In genomic region chr16:29790183-29790948, GRCh38 we compare ENCODE assay signal across 1 cellular context.
TF ChIP-seq lines count a peak whose summit lies in the region.

KIF22 (plus strand) TSS chr16:29790751; CDS start chr16:29790760, 9 bp downstream.

TF ChIP-seq in K562, 482 proteins besides CTCF, POLR2A, EP300 and RAD21 (continued from another document and continues in another):
- TF ChIP-seq THRA (IDR thresholded peaks at IDR 0.05) (no peak), ARNT (IDR thresholded peaks at IDR 0.05) (no peak), ZNF23 (CRISPR knock-in tag; IDR thresholded peaks at IDR 0.05) (no peak), NFE2 (IDR thresholded peaks at IDR 0.05; ENCODE audit: low read depth) (no peak), ZNF175 (CRISPR knock-in tag; IDR thresholded peaks at IDR 0.05; ENCODE audit: low read depth) (no peak), ZNF583 (CRISPR knock-in tag; IDR thresholded peaks at IDR 0.05) (0 out of 2 replicates have a peak, but pooled peaks have one; percentile 30), RB1 (IDR thresholded peaks at IDR 0.05; ENCODE audit: low read depth) (peak; percentile 79; the same call in 1 of the 2 replicates), EWSR1 (IDR thresholded peaks at IDR 0.05; ENCODE audit: borderline replicate concordance, low read depth, partially characterized antibody) (no peak), ZNF764 (CRISPR knock-in tag; IDR thresholded peaks at IDR 0.05; ENCODE audit: low read depth) (no peak), ILF3 (IDR thresholded peaks at IDR 0.05; ENCODE audit: borderline replicate concordance) (no peak), RBM14 (IDR thresholded peaks at IDR 0.05; ENCODE audit: borderline replicate concordance, insufficient read depth, low read depth, low read length) (no peak), ADNP (tag; IDR thresholded peaks at IDR 0.05) (no peak), HNRNPUL1 (IDR thresholded peaks at IDR 0.05; ENCODE audit: low read length) (no peak), ZC3H8 (IDR thresholded peaks at IDR 0.05) (no peak), ZNF146 (CRISPR knock-in tag; IDR thresholded peaks at IDR 0.05; ENCODE audit: unreplicated experiment) (no peak), ZSCAN29 (IDR thresholded peaks at IDR 0.05) (no peak), MXD1 (CRISPR knock-in tag; IDR thresholded peaks at IDR 0.05; ENCODE audit: borderline replicate concordance, poor library complexity, severe bottlenecking) (no peak), ZNF431 (CRISPR knock-in tag; IDR thresholded peaks at IDR 0.05) (no peak), JUND (IDR thresholded peaks at IDR 0.05; ENCODE audit: borderline replicate concordance, low read depth, low read length) (peak; percentile 64; the same call in 1 of the 2 replicates), JUND (tag; IDR thresholded peaks at IDR 0.05; ENCODE audit: borderline replicate concordance, low read depth, low read length) (peak; percentile 49; the same call in 1 of the 3 replicates), BHLHE40 (IDR thresholded peaks at IDR 0.05; ENCODE audit: low read length) (no peak; the same call in 1 of the 2 replicates), TCF7L2 (IDR thresholded peaks at IDR 0.05; ENCODE audit: low read depth, low read length) (no peak), RBFOX2 (IDR thresholded peaks at IDR 0.05; ENCODE audit: low read depth, low read length) (peak; percentile 98), TCF3 (CRISPR knock-in tag; IDR thresholded peaks at IDR 0.05) (peak; percentile 4; the same call in 1 of the 2 replicates), CHD4 (IDR thresholded peaks at IDR 0.05; ENCODE audit: insufficient read depth, insufficient replicate concordance, low read depth, low read length, poor library complexity, severe bottlenecking) (no peak), ZNF232 (CRISPR knock-in tag; IDR thresholded peaks at IDR 0.05) (0 out of 2 replicates have a peak, but pooled peaks have one; percentile 22), DEAF1 (CRISPR knock-in tag; IDR thresholded peaks at IDR 0.05) (peak; percentile 41), POLR2H (tag; IDR thresholded peaks at IDR 0.05; ENCODE audit: low read depth) (peak; percentile 69), SMARCA5 (IDR thresholded peaks at IDR 0.05) (no peak), NR1H2 (CRISPR knock-in tag; IDR thresholded peaks at IDR 0.05) (peak; percentile 95; the same call in 1 of the 2 replicates), SIRT6 (IDR thresholded peaks at IDR 0.05; ENCODE audit: low read depth, low read length) (no peak), ZBTB8A (IDR thresholded peaks at IDR 0.05; ENCODE audit: partially characterized antibody) (no peak), CUX1 (CRISPR knock-in tag; IDR thresholded peaks at IDR 0.05) (no peak), ZBTB40 (IDR thresholded peaks at IDR 0.05) (peak; percentile 99), ZBTB40 (CRISPR knock-in tag; IDR thresholded peaks at IDR 0.05) (no peak), HOXB6 (CRISPR knock-in tag; IDR thresholded peaks at IDR 0.05; ENCODE audit: borderline replicate concordance) (no peak), SAP30 (IDR thresholded peaks at IDR 0.05; ENCODE audit: borderline replicate concordance, insufficient read depth, low read depth, low read length, poor library complexity, severe bottlenecking) (peak; percentile 86), REST (CRISPR knock-in tag; IDR thresholded peaks at IDR 0.05; ENCODE audit: low read depth) (no peak; the same call in 1 of the 2 replicates), ZNF444 (CRISPR knock-in tag; IDR thresholded peaks at IDR 0.05) (no peak), CSDE1 (IDR thresholded peaks at IDR 0.05) (peak in 1 of 2 experiments; percentile 41; a peak in 1 of 4 replicates), NCOA1 (IDR thresholded peaks at IDR 0.05; ENCODE audit: low read depth) (peak; percentile 98)
